1 cellular context compared by ENCODE assay signal in genomic region chr10:35896011-35896410, GRCh38.
TF ChIP-seq lines count a peak whose summit lies in the region.

No MANE protein-coding gene starts in this region.

TF ChIP-seq in SK-N-SH treated with all-trans-retinoic acid at 6 μM for 48 hours, 23 proteins besides CTCF, POLR2A, EP300 and RAD21 (continued from another document):
- TF ChIP-seq TSHZ2 (CRISPR knock-in tag; IDR thresholded peaks at IDR 0.05) (no peak), CSDC2 (CRISPR knock-in tag; IDR thresholded peaks at IDR 0.05) (no peak), POU6F1 (CRISPR knock-in tag; IDR thresholded peaks at IDR 0.05; ENCODE audit: borderline replicate concordance, low read depth) (no peak)
TF ChIP-seq in SK-N-SH treated with all-trans-retinoic acid at 6 μM for 48 hours: peak in this region for 0.
